9 cellular contexts compared by ENCODE assay signal in genomic region chr2:200373973-200374416, GRCh38.
A peak's percentile ranks its signal among the peaks of the same experiment; 100 is the strongest.
DNase-seq lines count a peak whose midpoint lies in the region; ATAC-seq, FAIRE-seq and TF ChIP-seq lines count a peak whose summit lies in the region.
"Had no signal": no experiment of that assay in that cellular context is flagged by ENCODE, and none has a peak within 500 bp of the region (broad histone marks: within the 10 kb centered on the region; RNA-seq: fewer than 3 reads in every experiment).

No MANE protein-coding gene starts in this region.

- peaks cover 52% of the 10 kb centered on the region for H3K4me1 Mint-ChIP-seq in activated T-cell treated with anti-CD3 and anti-CD28 coated beads, Interleukin-2, amount 50 U/mL, for 24 hours (ENCODE audit: low read depth)
- peaks cover 43 to 50% of the 10 kb centered on the region in 2 experiments for H3K4me1 Mint-ChIP-seq in H9

- peak overlapping the region; percentile 71 for H3K4me3 Mint-ChIP-seq in activated T-cell treated with anti-CD3 and anti-CD28 coated beads, Interleukin-2, amount 50 U/mL, for 24 hours
- no peak overlapping the region for H3K4me3 Mint-ChIP-seq in H9
- H3K4me3 Mint-ChIP-seq: brain had no signal

- H3K4me1 ChIP-seq in H9 (ENCODE audit: insufficient read depth, low read length) = peaks cover 14% of the 10 kb centered on the region; the same call in 1 of the 2 replicates
- peaks cover 13% of the 10 kb centered on the region for H3K4me1 ChIP-seq in testis

- no peaks in the 10 kb centered on the region for H3K23me2 ChIP-seq in H9 (ENCODE audit: insufficient read length, low read depth, low read length, poor library complexity, severe bottlenecking)

- no peaks in the 10 kb centered on the region for H3K9me3 Mint-ChIP-seq in activated T-cell treated with anti-CD3 and anti-CD28 coated beads, Interleukin-2, amount 50 U/mL, for 24 hours
- H3K9me3 Mint-ChIP-seq in H9 = no peaks in the 10 kb centered on the region
- H3K9me3 Mint-ChIP-seq: brain had no signal

- no peak overlapping the region for H4K91ac ChIP-seq in H9 (ENCODE audit: insufficient read length, low read depth, low read length)

- no peak overlapping the region for H2BK5ac ChIP-seq in H9 (ENCODE audit: insufficient read length, low read length)

- no peaks in the 10 kb centered on the region for H3K36me3 ChIP-seq in testis (ENCODE audit: low read depth, missing control alignments)

- no peak overlapping the region for H2BK12ac ChIP-seq in H9 (ENCODE audit: insufficient read length, low read depth, low read length)

- no peaks in the 10 kb centered on the region for H3K36me3 Mint-ChIP-seq in activated T-cell treated with anti-CD3 and anti-CD28 coated beads, Interleukin-2, amount 50 U/mL, for 24 hours (ENCODE audit: low read depth)
- no peaks in the 10 kb centered on the region; a peak in 1 of 7 replicates for H3K36me3 Mint-ChIP-seq in H9 (ENCODE audit: insufficient read depth in 1 of 3, low read depth in 3 of 3)

- H2AFZ ChIP-seq in H9 (ENCODE audit: low read length) = no peak overlapping the region

- no peak overlapping the region for H4K5ac ChIP-seq in H9 (ENCODE audit: insufficient read length, low read depth, low read length)

- no peak overlapping the region for H3K14ac ChIP-seq in H9 (ENCODE audit: insufficient read depth, low read length)

- no peaks in the 10 kb centered on the region for H4K20me1 ChIP-seq in H9 (ENCODE audit: control insufficient read depth, insufficient read depth, insufficient read length)

- DNase-seq in CD1c-positive myeloid dendritic cell (ENCODE audit: extremely low spot score) (peak; percentile 34), GM19239 (ENCODE audit: insufficient read length, low spot score) (no peak), omental fat pad (ENCODE audit: low spot score) (no peak), H9 (no peak), testis (no peak), erythroblast (lab: John Stamatoyannopoulos, UW) (no peak)
- DNase-seq in activated T-cell treated with anti-CD3 and anti-CD28 coated beads, Interleukin-2, amount 50 U/mL, for 24 hours = no peak

- no peak overlapping the region for H3K9ac ChIP-seq in H9 (ENCODE audit: extremely low read depth, insufficient read length, low read length)

- H3K27ac ChIP-seq in H9 (ENCODE audit: insufficient read length, low read depth, low read length) = no peak overlapping the region
- H3K27ac ChIP-seq in testis = no peak overlapping the region

- no peaks in the 10 kb centered on the region for H3K27me3 ChIP-seq in H9 (ENCODE audit: insufficient read depth, low read length)
- H3K27me3 ChIP-seq in testis = no peaks in the 10 kb centered on the region

- H3K27me3 Mint-ChIP-seq in activated T-cell treated with anti-CD3 and anti-CD28 coated beads, Interleukin-2, amount 50 U/mL, for 24 hours = no peaks in the 10 kb centered on the region
- no peaks in the 10 kb centered on the region for H3K27me3 Mint-ChIP-seq in H9 (ENCODE audit: low read depth)
- H3K27me3 Mint-ChIP-seq: brain had no signal

- no peak overlapping the region for H3K56ac ChIP-seq in H9 (ENCODE audit: insufficient read length, low read depth, low read length)

- no peak overlapping the region for H2BK15ac ChIP-seq in H9 (ENCODE audit: low read depth, low read length)

- no peaks in the 10 kb centered on the region for H3K79me1 ChIP-seq in H9 (ENCODE audit: insufficient read depth, low read depth, low read length, poor library complexity, severe bottlenecking)

- H2BK20ac ChIP-seq in H9 (ENCODE audit: low read depth, low read length, poor library complexity, severe bottlenecking) = no peak overlapping the region

- FAIRE-seq in GM19239 (lab: Jason Lieb, UNC) = peak; percentile 94

- no peak overlapping the region for H2AK5ac ChIP-seq in H9 (ENCODE audit: insufficient read length, low read length)

- no peak overlapping the region for H2BK120ac ChIP-seq in H9 (ENCODE audit: low read depth, low read length, poor library complexity, severe bottlenecking)

- no peak overlapping the region for H3K23ac ChIP-seq in H9 (ENCODE audit: insufficient read length, low read depth, low read length)

- no peak for TF ChIP-seq POLR2A in testis (IDR thresholded peaks at IDR 0.05)
- TF ChIP-seq POLR2A in erythroblast (IDR thresholded peaks at IDR 0.05; ENCODE audit: low read length) = no peak

- peaks cover 13% of the 10 kb centered on the region for H3K79me2 ChIP-seq in H9 (ENCODE audit: insufficient read depth, low read length)

- TF ChIP-seq CTCF in omental fat pad (IDR thresholded peaks at IDR 0.05) (no peak), H9 (conservative IDR thresholded peaks at IDR 0.05) (no peak), testis (IDR thresholded peaks at IDR 0.05) (no peak)

- H3K4ac ChIP-seq in H9 (ENCODE audit: low read depth, low read length) = no peak overlapping the region

- H3K4me3 ChIP-seq in testis = no peak overlapping the region

- H3K9me3 ChIP-seq in H9 (ENCODE audit: control insufficient read depth, low read depth, low read length) (no peaks in the 10 kb centered on the region), testis (no peaks in the 10 kb centered on the region)

- no peak overlapping the region for H3T11ph ChIP-seq in H9 (ENCODE audit: low read length)

- intact Hi-C loops in testis (cut with DNase I; ENCODE audit: low total_unique reads) = no loop called here

- peak overlapping the region; percentile 83 for H3K27ac Mint-ChIP-seq in activated T-cell treated with anti-CD3 and anti-CD28 coated beads, Interleukin-2, amount 50 U/mL, for 24 hours
- no peak overlapping the region for H3K27ac Mint-ChIP-seq in H9

- H3K4me2 ChIP-seq in H9 (ENCODE audit: insufficient read depth, insufficient read length, low read length) = no peak overlapping the region

- peak; percentile 88 for ATAC-seq in HG03139 (IDR thresholded peaks at IDR 0.05; ENCODE audit: unreplicated experiment)
- peak; percentile 29 for ATAC-seq in omental fat pad (ENCODE audit: low FRiP score)

- no peak overlapping the region for H3K18ac ChIP-seq in H9 (ENCODE audit: insufficient read length, low read depth, low read length)

- H4K8ac ChIP-seq in H9 (replicated peaks; ENCODE audit: insufficient read length, low read depth, low read length) = no peak overlapping the region

- no CpG with 5 or more reads among the region's 5 CpGs for WGBS in H9 (ENCODE audit: extremely low coverage, insufficient read length, low lambda C conversion rate)
- WGBS in testis, 2 donors = 65 to 85% methylated on average over 5 of the region's 5 CpGs
